In the genomic region with DNA sequence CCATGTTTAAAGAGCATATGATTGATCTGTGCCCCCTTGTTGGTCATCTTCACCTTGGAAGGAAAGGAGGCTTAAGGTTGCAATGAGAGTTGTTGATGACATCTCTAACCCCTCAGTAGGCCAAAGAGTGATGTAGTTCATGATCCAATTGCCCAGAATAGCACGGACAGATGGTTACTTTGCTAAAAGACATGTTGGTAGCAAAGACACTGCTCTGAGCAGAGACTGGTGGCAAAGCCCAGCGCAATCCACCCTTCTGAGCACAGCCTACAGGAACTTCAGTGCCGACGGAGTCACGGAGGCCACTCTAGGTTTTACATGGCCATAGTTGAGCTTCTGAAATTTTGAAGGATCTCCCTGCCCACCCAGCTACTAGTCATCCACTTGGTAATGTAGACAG, we compare ENCODE assay signal across 21 cellular contexts.
"Had no signal": no experiment of that assay in that cellular context is flagged by ENCODE, and none has a peak within 500 bp of the region (broad histone marks: within the 10 kb centered on the region; RNA-seq: fewer than 3 reads in every experiment).

No MANE protein-coding gene starts in this region.

- H3K36me3 ChIP-seq: right atrium auricular region, suprapubic skin, uterus had no signal

- H3K27me3 ChIP-seq: right atrium auricular region, thyroid gland, upper lobe of left lung, uterus had no signal

- H3K4me3 ChIP-seq: coronary artery, heart left ventricle, lung, right atrium auricular region, suprapubic skin, thyroid gland, upper lobe of left lung, uterus had no signal

- H3K9me3 ChIP-seq: heart left ventricle, right atrium auricular region, suprapubic skin, thyroid gland, upper lobe of left lung, uterus had no signal

- DNase-seq: effector CD4-positive, alpha-beta T cell; foreskin melanocyte; heart left ventricle; hippocampal formation; left colon; left ventricle myocardium superior; mesendoderm; naive thymus-derived CD4-positive, alpha-beta T cell; nephron progenitor cell; posterior cingulate gyrus; stimulated activated CD4-positive, alpha-beta T cell treated with anti-CD3 and anti-CD28 coated beads, Interleukin-4, amount 100 ng/mL, for 1 hour; stimulated activated CD8-positive, alpha-beta memory T cell treated with anti-CD3 and anti-CD28 coated beads, Interleukin-4, amount 100 ng/mL, for 48 hours; stimulated activated naive CD8-positive, alpha-beta T cell treated with anti-CD3 and anti-CD28 coated beads, Interleukin-15, Interleukin-2, amounts not matched to agents 100 U/mL and 50 U/mL, for 24 hours; thyroid gland; upper lobe of left lung; uterus had no signal

- ATAC-seq: left colon; left ventricle myocardium superior; naive thymus-derived CD4-positive, alpha-beta T cell; stimulated activated effector memory CD8-positive, alpha-beta T cell treated with anti-CD3 and anti-CD28 coated beads, Interleukin-12 subunit alpha, Interleukin-12 subunit beta, amount 100 ng/mL, for 72 hours; stimulated activated naive CD8-positive, alpha-beta T cell treated with anti-CD3 and anti-CD28 coated beads, Interleukin-15, Interleukin-2, amounts not matched to agents 100 U/mL and 50 U/mL, for 24 hours had no signal

- H3K27ac ChIP-seq: coronary artery, heart left ventricle, right atrium auricular region, suprapubic skin, thyroid gland, upper lobe of left lung, uterus had no signal

- H3K4me1 ChIP-seq: heart left ventricle, right atrium auricular region, suprapubic skin, thyroid gland, upper lobe of left lung, uterus had no signal
